Comparison of ENCODE assay signal across 11 cellular contexts in the genomic region with DNA sequence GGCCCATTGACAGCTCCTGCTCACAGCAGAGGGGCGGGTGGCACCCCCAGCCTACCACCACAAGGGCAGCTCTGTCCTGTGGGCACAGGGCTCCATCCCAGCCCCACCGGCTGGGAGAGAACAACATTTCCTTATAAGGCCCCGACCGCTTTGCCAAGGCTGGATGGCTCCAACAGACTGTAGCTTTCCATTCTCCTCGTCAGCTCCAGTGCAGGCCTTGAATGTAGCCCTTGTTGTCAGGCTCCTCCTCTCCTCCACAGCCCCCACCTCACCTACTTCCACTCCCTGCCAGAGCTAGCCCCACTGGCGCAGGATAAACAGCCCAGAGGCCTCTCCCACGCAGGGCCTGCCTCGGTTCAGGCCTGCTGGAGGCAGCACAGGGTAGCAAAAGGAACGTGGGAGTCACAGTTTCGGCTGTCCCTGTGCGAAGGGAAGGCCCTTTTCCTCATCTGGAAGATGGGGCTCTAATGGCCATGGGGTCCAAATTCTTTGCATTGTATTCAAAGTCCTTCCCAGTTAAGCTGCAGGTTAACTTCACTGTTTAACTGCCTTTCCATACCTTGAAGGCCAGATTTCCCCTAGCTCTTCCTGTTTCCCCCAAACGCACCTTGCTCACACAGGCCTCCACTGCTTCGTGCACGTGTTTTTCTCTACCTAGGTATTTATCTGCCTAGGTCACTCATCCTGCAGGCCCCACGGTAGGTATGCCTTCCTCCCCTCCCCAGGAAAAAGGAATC.
A peak's percentile ranks its signal among the peaks of the same experiment; 100 is the strongest.
DNase-seq lines count a peak whose midpoint lies in the region; ATAC-seq and TF ChIP-seq lines count a peak whose summit lies in the region.
"Had no signal": no experiment of that assay in that cellular context is flagged by ENCODE, and none has a peak within 500 bp of the region (broad histone marks: within the 10 kb centered on the region; RNA-seq: fewer than 3 reads in every experiment).

No MANE protein-coding gene starts in this region.

- no peaks in the 10 kb centered on the region for H3K9me3 Mint-ChIP-seq in neural progenitor cell
- H3K9me3 Mint-ChIP-seq: naive B cell had no signal

- no peak overlapping the region for H3K4me3 Mint-ChIP-seq in neural progenitor cell

- peaks cover 19% of the 10 kb centered on the region for H3K4me1 ChIP-seq in neural progenitor cell

- no peak overlapping the region for H3K4me3 ChIP-seq in neural progenitor cell

- no peaks in the 10 kb centered on the region for H3K27me3 Mint-ChIP-seq in neural progenitor cell (ENCODE audit: insufficient read depth, low read depth)

- no peaks in the 10 kb centered on the region for H3F3A ChIP-seq in neural progenitor cell (ENCODE audit: low read depth)

- H3K4me1 Mint-ChIP-seq in neural progenitor cell = peaks cover 15% of the 10 kb centered on the region

- no peaks in the 10 kb centered on the region for H3K36me3 Mint-ChIP-seq in neural progenitor cell
- H3K36me3 Mint-ChIP-seq: naive B cell had no signal

- peak overlapping the region; percentile 91 for H2AFZ ChIP-seq in neural progenitor cell (replicated peaks)

- H3K9me3 ChIP-seq in neural progenitor cell (ENCODE audit: low read depth) = no peaks in the 10 kb centered on the region

- no peak overlapping the region for H3K9ac ChIP-seq in neural progenitor cell

- H3K27ac ChIP-seq in neural progenitor cell = no peak overlapping the region

- no peaks in the 10 kb centered on the region for H3K27me3 ChIP-seq in neural progenitor cell

- peak overlapping the region; percentile 96 for H3K27ac Mint-ChIP-seq in neural progenitor cell

- no peaks in the 10 kb centered on the region for H4K20me1 ChIP-seq in neural progenitor cell (ENCODE audit: low read depth)

- ATAC-seq in SK-N-SH treated with all-trans-retinoic acid at 6 μM for 48 hours (peak; percentile 75), GM18861 (IDR thresholded peaks at IDR 0.05; ENCODE audit: unreplicated experiment) (no peak)

- no peaks in the 10 kb centered on the region for H3K79me2 ChIP-seq in neural progenitor cell (ENCODE audit: low read depth)

- DNase-seq in Ammon's horn (ENCODE audit: low spot score) = peak; percentile 100
- DNase-seq in globus pallidus (ENCODE audit: low spot score) = peak; percentile 100
- peak; percentile 67 for DNase-seq in neural progenitor cell (ENCODE audit: low spot score)
- no peak for DNase-seq in NCI-H1048 (lab: John Stamatoyannopoulos, UW)
- no peak for DNase-seq in stimulated activated CD4-positive, alpha-beta T cell treated with anti-CD3 and anti-CD28 coated beads, Interleukin-2, amount 100 ng/mL, for 48 hours
- DNase-seq in activated effector memory CD4-positive, alpha-beta T cell treated with Interleukin-2 at 50 U/mL for 16 hours = no peak
- DNase-seq: activated CD4-positive, CD25-positive, alpha-beta regulatory T cell; COR-L47; naive B cell had no signal

- peak overlapping the region; percentile 15 for H3K4me2 ChIP-seq in neural progenitor cell

- H3K36me3 ChIP-seq in neural progenitor cell = no peaks in the 10 kb centered on the region

- TF ChIP-seq CTCF in neural progenitor cell (IDR thresholded peaks at IDR 0.05) = peak; percentile 41

TF ChIP-seq in SK-N-SH treated with all-trans-retinoic acid at 6 μM for 48 hours, 23 proteins besides CTCF, POLR2A, EP300 and RAD21:
- no peak for TF ChIP-seq ZNF565 (CRISPR knock-in tag; conservative IDR thresholded peaks at IDR 0.05; ENCODE audit: low read depth)
- TF ChIP-seq, protein P1, sequence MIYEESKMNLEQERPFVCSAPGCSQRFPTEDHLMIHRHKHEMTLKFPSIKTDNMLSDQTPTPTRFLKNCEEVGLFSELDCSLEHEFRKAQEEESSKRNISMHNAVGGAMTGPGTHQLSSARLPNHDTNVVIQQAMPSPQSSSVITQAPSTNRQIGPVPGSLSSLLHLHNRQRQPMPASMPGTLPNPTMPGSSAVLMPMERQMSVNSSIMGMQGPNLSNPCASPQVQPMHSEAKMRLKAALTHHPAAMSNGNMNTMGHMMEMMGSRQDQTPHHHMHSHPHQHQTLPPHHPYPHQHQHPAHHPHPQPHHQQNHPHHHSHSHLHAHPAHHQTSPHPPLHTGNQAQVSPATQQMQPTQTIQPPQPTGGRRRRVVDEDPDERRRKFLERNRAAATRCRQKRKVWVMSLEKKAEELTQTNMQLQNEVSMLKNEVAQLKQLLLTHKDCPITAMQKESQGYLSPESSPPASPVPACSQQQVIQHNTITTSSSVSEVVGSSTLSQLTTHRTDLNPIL (CRISPR knock-in tag; IDR thresholded peaks at IDR 0.05; ENCODE audit: low read depth) = no peak
- TF ChIP-seq, protein P2, sequence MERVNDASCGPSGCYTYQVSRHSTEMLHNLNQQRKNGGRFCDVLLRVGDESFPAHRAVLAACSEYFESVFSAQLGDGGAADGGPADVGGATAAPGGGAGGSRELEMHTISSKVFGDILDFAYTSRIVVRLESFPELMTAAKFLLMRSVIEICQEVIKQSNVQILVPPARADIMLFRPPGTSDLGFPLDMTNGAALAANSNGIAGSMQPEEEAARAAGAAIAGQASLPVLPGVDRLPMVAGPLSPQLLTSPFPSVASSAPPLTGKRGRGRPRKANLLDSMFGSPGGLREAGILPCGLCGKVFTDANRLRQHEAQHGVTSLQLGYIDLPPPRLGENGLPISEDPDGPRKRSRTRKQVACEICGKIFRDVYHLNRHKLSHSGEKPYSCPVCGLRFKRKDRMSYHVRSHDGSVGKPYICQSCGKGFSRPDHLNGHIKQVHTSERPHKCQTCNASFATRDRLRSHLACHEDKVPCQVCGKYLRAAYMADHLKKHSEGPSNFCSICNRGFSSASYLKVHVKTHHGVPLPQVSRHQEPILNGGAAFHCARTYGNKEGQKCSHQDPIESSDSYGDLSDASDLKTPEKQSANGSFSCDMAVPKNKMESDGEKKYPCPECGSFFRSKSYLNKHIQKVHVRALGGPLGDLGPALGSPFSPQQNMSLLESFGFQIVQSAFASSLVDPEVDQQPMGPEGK (CRISPR knock-in tag; IDR thresholded peaks at IDR 0.05; ENCODE audit: borderline replicate concordance) = no peak
- no peak for TF ChIP-seq ZNF70 (CRISPR knock-in tag; IDR thresholded peaks at IDR 0.05)
- TF ChIP-seq, protein P3, sequence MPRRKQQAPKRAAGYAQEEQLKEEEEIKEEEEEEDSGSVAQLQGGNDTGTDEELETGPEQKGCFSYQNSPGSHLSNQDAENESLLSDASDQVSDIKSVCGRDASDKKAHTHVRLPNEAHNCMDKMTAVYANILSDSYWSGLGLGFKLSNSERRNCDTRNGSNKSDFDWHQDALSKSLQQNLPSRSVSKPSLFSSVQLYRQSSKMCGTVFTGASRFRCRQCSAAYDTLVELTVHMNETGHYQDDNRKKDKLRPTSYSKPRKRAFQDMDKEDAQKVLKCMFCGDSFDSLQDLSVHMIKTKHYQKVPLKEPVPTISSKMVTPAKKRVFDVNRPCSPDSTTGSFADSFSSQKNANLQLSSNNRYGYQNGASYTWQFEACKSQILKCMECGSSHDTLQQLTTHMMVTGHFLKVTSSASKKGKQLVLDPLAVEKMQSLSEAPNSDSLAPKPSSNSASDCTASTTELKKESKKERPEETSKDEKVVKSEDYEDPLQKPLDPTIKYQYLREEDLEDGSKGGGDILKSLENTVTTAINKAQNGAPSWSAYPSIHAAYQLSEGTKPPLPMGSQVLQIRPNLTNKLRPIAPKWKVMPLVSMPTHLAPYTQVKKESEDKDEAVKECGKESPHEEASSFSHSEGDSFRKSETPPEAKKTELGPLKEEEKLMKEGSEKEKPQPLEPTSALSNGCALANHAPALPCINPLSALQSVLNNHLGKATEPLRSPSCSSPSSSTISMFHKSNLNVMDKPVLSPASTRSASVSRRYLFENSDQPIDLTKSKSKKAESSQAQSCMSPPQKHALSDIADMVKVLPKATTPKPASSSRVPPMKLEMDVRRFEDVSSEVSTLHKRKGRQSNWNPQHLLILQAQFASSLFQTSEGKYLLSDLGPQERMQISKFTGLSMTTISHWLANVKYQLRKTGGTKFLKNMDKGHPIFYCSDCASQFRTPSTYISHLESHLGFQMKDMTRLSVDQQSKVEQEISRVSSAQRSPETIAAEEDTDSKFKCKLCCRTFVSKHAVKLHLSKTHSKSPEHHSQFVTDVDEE (CRISPR knock-in tag; IDR thresholded peaks at IDR 0.05) = no peak
- TF ChIP-seq ZFP30 (CRISPR knock-in tag; IDR thresholded peaks at IDR 0.05) = no peak
- TF ChIP-seq ZNF8 (CRISPR knock-in tag; IDR thresholded peaks at IDR 0.05) = no peak
- TF ChIP-seq ZC3H10 (CRISPR knock-in tag; IDR thresholded peaks at IDR 0.05) = no peak
- TF ChIP-seq GLIS3 (CRISPR knock-in tag; IDR thresholded peaks at IDR 0.05) = no peak
- no peak for TF ChIP-seq CSDC2 (CRISPR knock-in tag; IDR thresholded peaks at IDR 0.05)
TF ChIP-seq in SK-N-SH treated with all-trans-retinoic acid at 6 μM for 48 hours: peak in this region for 0.

Comparison
In these comparisons a context has a peak if more than half of its experiments do, and no peak if none do; other contexts are left out.
1. DNase-seq: peak in Ammon's horn (single experiment), globus pallidus (single experiment) and neural progenitor cell (single experiment); none in NCI-H1048 (single experiment), stimulated activated CD4-positive, alpha-beta T cell treated with anti-CD3 and anti-CD28 coated beads, Interleukin-2, amount 100 ng/mL, for 48 hours (0 of 2) and activated effector memory CD4-positive, alpha-beta T cell treated with Interleukin-2 at 50 U/mL for 16 hours (single experiment).